In genomic region chr1:236810018-236810417, GRCh38 we compare ENCODE assay signal across 23 cellular contexts.
"Had no signal": no experiment of that assay in that cellular context is flagged by ENCODE, and none has a peak within 500 bp of the region (broad histone marks: within the 10 kb centered on the region; RNA-seq: fewer than 3 reads in every experiment).

No MANE protein-coding gene starts in this region.

- H3K27ac ChIP-seq: lower lobe of right lung, neural progenitor cell, sigmoid colon, SJCRH30, upper lobe of right lung, WERI-Rb-1 had no signal

- ATAC-seq: activated CD8-positive, alpha-beta memory T cell treated with anti-CD3 and anti-CD28 coated beads, Interleukin-2, amount 10 ng/mL, durations not matched to agents 7 days and 5 days; left lobe of liver; lower lobe of right lung; stimulated activated naive B cell treated with anti-CD40 and anti-IgM and Interleukin-4, amounts not matched to agents 10 μg/mL and 1 μg/mL and 100 μg/mL, for 72 hours; upper lobe of right lung had no signal

- H3K9me3 Mint-ChIP-seq: activated naive CD4-positive, alpha-beta T cell treated with anti-CD3 and anti-CD28 coated beads, Interleukin-2, amount 50 U/mL, for 24 hours; naive B cell; neural progenitor cell; stimulated activated naive B cell treated with anti-CD40 and anti-IgM and Interleukin-4, amounts not matched to agents 10 μg/mL and 1 μg/mL and 100 μg/mL, for 72 hours had no signal

- FAIRE-seq: endometrium, TTC549 had no signal

- H3K36me3 ChIP-seq: neural progenitor cell had no signal

- H3K4me3 Mint-ChIP-seq: activated CD8-positive, alpha-beta memory T cell treated with anti-CD3 and anti-CD28 coated beads, Interleukin-2, amount 10 ng/mL, durations not matched to agents 7 days and 5 days; activated naive CD4-positive, alpha-beta T cell treated with anti-CD3 and anti-CD28 coated beads, Interleukin-2, amount 50 U/mL, for 24 hours; naive B cell; neural progenitor cell; stimulated activated naive B cell treated with anti-CD40 and anti-IgM and Interleukin-4, amounts not matched to agents 10 μg/mL and 1 μg/mL and 100 μg/mL, for 72 hours had no signal

- H3K27me3 ChIP-seq: neural progenitor cell, sigmoid colon, SJCRH30, upper lobe of right lung had no signal

- H3K4me1 ChIP-seq: neural progenitor cell, SJCRH30 had no signal

- DNase-seq: activated CD4-positive, alpha-beta T cell treated with anti-CD3 and anti-CD28 coated beads, Interleukin-2, amount 50 U/mL, for 4 hours; activated CD4-positive, CD25-positive, alpha-beta regulatory T cell treated with anti-CD3 and anti-CD28 coated beads, Interleukin-2, amount 50 U/mL, for 72 hours; activated CD8-positive, alpha-beta memory T cell treated with anti-CD3 and anti-CD28 coated beads, Interleukin-2, amount 10 ng/mL, durations not matched to agents 7 days and 5 days; activated effector memory CD4-positive, alpha-beta T cell treated with Interleukin-2 at 50 U/mL for 16 hours; activated T-cell treated with anti-CD3 and anti-CD28 coated beads for 4 hours; amygdala; foreskin fibroblast; lower lobe of right lung; naive B cell; posterior cingulate gyrus; sigmoid colon; SJCRH30; stimulated activated CD4-positive, alpha-beta T cell treated with anti-CD3 and anti-CD28 coated beads, Interleukin-2, amount 100 ng/mL, for 48 hours; stimulated activated CD8-positive, alpha-beta memory T cell treated with anti-CD3 and anti-CD28 coated beads, Interleukin-4, amount 100 ng/mL, for 48 hours; stimulated activated naive B cell treated with anti-CD40 and anti-IgM and Interleukin-4, amounts not matched to agents 10 μg/mL and 1 μg/mL and 100 μg/mL, for 72 hours; T-helper 1 cell; upper lobe of right lung; WERI-Rb-1 had no signal

- H3K27me3 Mint-ChIP-seq: activated CD8-positive, alpha-beta memory T cell treated with anti-CD3 and anti-CD28 coated beads, Interleukin-2, amount 10 ng/mL, durations not matched to agents 7 days and 5 days; activated naive CD4-positive, alpha-beta T cell treated with anti-CD3 and anti-CD28 coated beads, Interleukin-2, amount 50 U/mL, for 24 hours; naive B cell; stimulated activated naive B cell treated with anti-CD40 and anti-IgM and Interleukin-4, amounts not matched to agents 10 μg/mL and 1 μg/mL and 100 μg/mL, for 72 hours had no signal

- H3K27ac Mint-ChIP-seq: activated CD8-positive, alpha-beta memory T cell treated with anti-CD3 and anti-CD28 coated beads, Interleukin-2, amount 10 ng/mL, durations not matched to agents 7 days and 5 days; neural progenitor cell; stimulated activated naive B cell treated with anti-CD40 and anti-IgM and Interleukin-4, amounts not matched to agents 10 μg/mL and 1 μg/mL and 100 μg/mL, for 72 hours had no signal

- H3K9me3 ChIP-seq: lower lobe of right lung, sigmoid colon, SJCRH30, upper lobe of right lung had no signal

- H3K4me3 ChIP-seq: lower lobe of right lung, neural progenitor cell, sigmoid colon, SJCRH30, upper lobe of right lung had no signal

- H3K4me1 Mint-ChIP-seq: activated CD8-positive, alpha-beta memory T cell treated with anti-CD3 and anti-CD28 coated beads, Interleukin-2, amount 10 ng/mL, durations not matched to agents 7 days and 5 days; neural progenitor cell had no signal
